In the genomic region with DNA sequence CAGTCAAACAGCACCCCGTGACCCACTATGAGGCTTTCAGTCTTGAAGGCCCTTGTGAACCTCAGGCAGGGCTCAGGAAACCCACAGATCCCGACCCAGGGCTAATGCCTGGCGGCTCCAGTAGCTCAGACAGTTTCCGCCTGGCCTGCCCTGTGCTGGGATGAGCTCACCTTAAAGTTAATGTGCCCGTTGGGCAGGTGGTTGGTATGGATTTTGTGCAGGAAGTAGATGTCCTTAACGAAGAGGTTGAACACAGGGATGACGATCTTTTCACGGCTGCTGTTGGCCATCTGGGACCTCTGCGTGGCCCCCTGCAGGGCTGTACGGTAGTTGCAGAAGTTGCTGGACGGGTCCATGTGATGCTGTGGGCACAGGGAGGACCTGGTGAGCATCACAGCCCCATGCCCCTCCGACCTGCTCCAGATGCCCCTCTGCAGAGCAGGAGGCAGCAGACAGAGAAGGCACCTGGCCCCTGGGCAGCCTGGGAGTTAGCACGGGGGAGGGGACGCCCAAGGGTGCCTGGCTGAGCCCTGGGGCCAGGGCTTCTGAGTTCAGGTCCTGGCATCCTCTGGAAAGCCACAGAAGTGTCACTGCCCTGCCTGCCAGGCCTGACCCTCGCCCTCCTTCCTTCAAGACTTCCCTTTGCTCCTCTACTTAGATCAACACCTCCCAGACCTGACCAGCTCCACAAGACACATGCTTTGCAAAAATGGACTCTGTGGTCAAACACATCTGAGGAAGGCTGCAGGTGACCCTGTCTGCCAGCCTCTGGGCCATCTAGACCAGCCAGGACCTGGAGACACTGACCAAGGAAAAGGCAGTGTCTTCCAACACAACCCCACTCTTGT, we compare ENCODE assay signal across 1 cellular context.
TF ChIP-seq lines count a peak whose summit lies in the region.

No MANE protein-coding gene starts in this region.

TF ChIP-seq in HCT116, 20 proteins besides CTCF, POLR2A, EP300 and RAD21 (continued from another document):
- TF ChIP-seq, protein P1, sequence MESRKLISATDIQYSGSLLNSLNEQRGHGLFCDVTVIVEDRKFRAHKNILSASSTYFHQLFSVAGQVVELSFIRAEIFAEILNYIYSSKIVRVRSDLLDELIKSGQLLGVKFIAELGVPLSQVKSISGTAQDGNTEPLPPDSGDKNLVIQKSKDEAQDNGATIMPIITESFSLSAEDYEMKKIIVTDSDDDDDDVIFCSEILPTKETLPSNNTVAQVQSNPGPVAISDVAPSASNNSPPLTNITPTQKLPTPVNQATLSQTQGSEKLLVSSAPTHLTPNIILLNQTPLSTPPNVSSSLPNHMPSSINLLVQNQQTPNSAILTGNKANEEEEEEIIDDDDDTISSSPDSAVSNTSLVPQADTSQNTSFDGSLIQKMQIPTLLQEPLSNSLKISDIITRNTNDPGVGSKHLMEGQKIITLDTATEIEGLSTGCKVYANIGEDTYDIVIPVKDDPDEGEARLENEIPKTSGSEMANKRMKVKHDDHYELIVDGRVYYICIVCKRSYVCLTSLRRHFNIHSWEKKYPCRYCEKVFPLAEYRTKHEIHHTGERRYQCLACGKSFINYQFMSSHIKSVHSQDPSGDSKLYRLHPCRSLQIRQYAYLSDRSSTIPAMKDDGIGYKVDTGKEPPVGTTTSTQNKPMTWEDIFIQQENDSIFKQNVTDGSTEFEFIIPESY (IDR thresholded peaks at IDR 0.05; ENCODE audit: extremely low read depth, insufficient replicate concordance, low read length), result no peak
- no peak for TF ChIP-seq EZH2phosphoT487 (IDR thresholded peaks at IDR 0.05; ENCODE audit: borderline replicate concordance)
TF ChIP-seq in HCT116: peak in this region for 0.
